25 cellular contexts compared by ENCODE assay signal in the genomic region with DNA sequence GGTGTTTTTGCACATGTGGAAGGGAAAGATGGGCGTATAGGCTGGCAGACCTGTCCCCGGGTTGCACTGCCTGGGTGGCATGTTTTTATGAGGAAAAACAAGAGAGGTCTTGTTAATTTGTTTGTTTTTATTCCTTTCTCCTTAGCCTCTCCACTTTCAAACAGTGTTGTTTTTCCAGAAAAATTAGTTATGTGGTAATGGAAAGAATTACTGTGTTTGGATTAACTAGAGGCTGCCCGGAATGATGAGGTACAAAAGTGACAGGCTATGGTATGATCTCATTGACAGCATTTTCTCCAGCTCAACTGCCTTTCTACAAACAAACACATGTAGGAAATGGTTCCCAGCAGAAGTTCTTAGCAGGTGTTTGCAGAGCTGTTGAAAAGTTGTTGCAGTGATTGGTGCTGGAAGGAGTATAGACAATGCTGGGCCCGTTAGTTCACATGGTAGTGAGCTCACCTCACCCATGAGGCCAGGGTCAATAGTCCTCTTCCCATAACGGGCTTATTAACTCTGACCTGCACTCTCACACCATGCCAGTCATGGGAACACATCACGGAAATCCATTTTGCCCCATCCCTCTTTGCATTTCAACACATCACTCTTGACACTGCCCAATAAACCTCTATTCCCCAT.
A peak's percentile ranks its signal among the peaks of the same experiment; 100 is the strongest.
DNase-seq lines count a peak whose midpoint lies in the region; ATAC-seq and TF ChIP-seq lines count a peak whose summit lies in the region.
"Had no signal": no experiment of that assay in that cellular context is flagged by ENCODE, and none has a peak within 500 bp of the region (broad histone marks: within the 10 kb centered on the region; RNA-seq: fewer than 3 reads in every experiment).

No MANE protein-coding gene starts in this region.

- H2AK9ac ChIP-seq in IMR-90 (replicated peaks; ENCODE audit: low read depth, low read length, poor library complexity), result no peak overlapping the region

- BruUV-seq in IMR-90 (replicated peaks; lab: Mats Ljungman, UMichigan), result no TSS peak

- TF ChIP-seq CTCF in AG04450 (IDR thresholded peaks at IDR 0.05; ENCODE audit: low read depth, low read length) (no peak), IMR-90 (conservative IDR thresholded peaks at IDR 0.05; ENCODE audit: low read depth, low read length) (no peak), left lung (IDR thresholded peaks at IDR 0.05) (no peak)

- no peak overlapping the region for H3K4ac ChIP-seq in IMR-90 (ENCODE audit: low read depth, low read length)

- H3K4me1 ChIP-seq in IMR-90 (ENCODE audit: control insufficient read depth, insufficient read depth, low read length) (peaks cover 6% of the 10 kb centered on the region; the same call in 1 of the 2 replicates), left lung (peaks cover 0 to 3% of the 10 kb centered on the region in 2 donors)
- H3K4me1 ChIP-seq: psoas muscle had no signal

- peaks cover 10% of the 10 kb centered on the region for H3K4me1 Mint-ChIP-seq in stimulated activated memory B cell treated with anti-CD40 and anti-IgM and Interleukin-4, amounts not matched to agents 10 μg/mL and 1 μg/mL and 100 μg/mL, for 72 hours
- H3K4me1 Mint-ChIP-seq: activated CD4-positive, alpha-beta memory T cell treated with anti-CD3 and anti-CD28 coated beads, Interleukin-2, amount 10 ng/mL, durations not matched to agents 7 days and 5 days; stimulated activated naive CD8-positive, alpha-beta T cell treated with anti-CD3 and anti-CD28 coated beads, Interleukin-15, amount 100 ng/mL, for 72 hours had no signal

- H3K9ac ChIP-seq in IMR-90 (ENCODE audit: low read depth, low read length), result no peak overlapping the region

- no peak for TF ChIP-seq POLR2A in IMR-90 (IDR thresholded peaks at IDR 0.05; ENCODE audit: low read depth, low read length)

- no peaks in the 10 kb centered on the region for H3K9me3 Mint-ChIP-seq in stimulated activated memory B cell treated with anti-CD40 and anti-IgM and Interleukin-4, amounts not matched to agents 10 μg/mL and 1 μg/mL and 100 μg/mL, for 72 hours
- H3K9me3 Mint-ChIP-seq: activated CD4-positive, alpha-beta memory T cell treated with anti-CD3 and anti-CD28 coated beads, Interleukin-2, amount 10 ng/mL, durations not matched to agents 7 days and 5 days; activated T-helper 2 cell treated with anti-CD3 and anti-CD28 coated beads, Interferon-gamma antibody, Interleukin-2, Interleukin-4, amounts not matched to agents 10 μg/mL and 5 μg/mL and 100 μg/mL, durations not matched to agents 14 hours and 24 hours and 36 hours; CD8-positive, alpha-beta T cell; central memory CD8-positive, alpha-beta T cell; stimulated activated naive CD8-positive, alpha-beta T cell treated with anti-CD3 and anti-CD28 coated beads, Interleukin-15, amount 100 ng/mL, for 72 hours had no signal

- H4K8ac ChIP-seq in IMR-90 (ENCODE audit: low read depth in 2 of 2, low read length in 2 of 2), result no peak overlapping the region; a peak in 1 of 4 replicates

- no peak overlapping the region for H2AFZ ChIP-seq in IMR-90 (replicated peaks; ENCODE audit: low read length, poor library complexity)

- no peaks in the 10 kb centered on the region for H3K27me3 ChIP-seq in AG04450 (ENCODE audit: control insufficient read depth, insufficient read depth, low read length)
- no peaks in the 10 kb centered on the region for H3K27me3 ChIP-seq in IMR-90 (ENCODE audit: control insufficient read depth, insufficient read depth, low read length)
- H3K27me3 ChIP-seq in left lung, result no peaks in the 10 kb centered on the region
- H3K27me3 ChIP-seq: MG63, thyroid gland had no signal

- no peak overlapping the region for H2BK20ac ChIP-seq in IMR-90 (ENCODE audit: low read depth, low read length)

- H2BK120ac ChIP-seq in IMR-90 (ENCODE audit: low read depth, low read length), result no peak overlapping the region

- intact Hi-C loops in IMR-90 (cut with micrococcal nuclease), result no loop called here
- intact Hi-C loops in left lung (cut with DNase I), result no loop called here

- H4K91ac ChIP-seq in IMR-90 (ENCODE audit: insufficient read depth, low read depth, low read length), result no peak overlapping the region

- H3K4me2 ChIP-seq in IMR-90 (ENCODE audit: low read depth, low read length), result no peak overlapping the region

- H3K9me1 ChIP-seq in IMR-90 (ENCODE audit: insufficient read depth, low read length), result peaks cover 14% of the 10 kb centered on the region

- peaks cover 19% of the 10 kb centered on the region for H3K36me3 ChIP-seq in IMR-90 (ENCODE audit: control insufficient read depth, insufficient read depth, low read length)
- H3K36me3 ChIP-seq in left lung, result peaks cover 0 to 67% of the 10 kb centered on the region in 2 donors
- H3K36me3 ChIP-seq: MG63 had no signal

- H2BK15ac ChIP-seq in IMR-90 (ENCODE audit: low read depth, low read length), result no peak overlapping the region

- no peak overlapping the region for H3K18ac ChIP-seq in IMR-90 (ENCODE audit: low read depth, low read length)

- no peak overlapping the region for H2BK5ac ChIP-seq in IMR-90 (ENCODE audit: low read depth, low read length, poor library complexity, severe bottlenecking)

- H3K23ac ChIP-seq in IMR-90 (ENCODE audit: low read depth, low read length), result no peak overlapping the region

- H3K14ac ChIP-seq in IMR-90 (replicated peaks; ENCODE audit: low read depth, low read length), result no peak overlapping the region

- in situ Hi-C loops in IMR-90 (cut with MboI; ENCODE audit: low sequenced_read_pairs), result no loop called here

- no peak for TF ChIP-seq RAD21 in IMR-90 (IDR thresholded peaks at IDR 0.05; ENCODE audit: low read length)

- dilution Hi-C loops in IMR-90 (cut with HindIII; ENCODE audit: low sequenced_read_pairs, unreplicated experiment), result no loop called here

- H4K5ac ChIP-seq in IMR-90 (ENCODE audit: low read depth, low read length), result no peak overlapping the region

- POLR2A ChIA-PET in AG04450 (lab: Yijun Ruan, JAX) (interaction anchor here (0.9 kb wide), 1 partner anchor 118 kb away, joined by 3 read pairs; no protein-coding TSS in a partner anchor), IMR-90 (lab: Charles Lee; ENCODE audit: unreplicated experiment) (no interaction called here)

- H4K20me1 ChIP-seq in IMR-90 (ENCODE audit: insufficient read depth, low read length), result no peaks in the 10 kb centered on the region

- DNase-seq in AG04450 (ENCODE audit: low read depth, low spot score) (peak; percentile 36), IMR-90 (peak; percentile 69), dedifferentiated amniotic fluid mesenchymal stem cell (ENCODE audit: extremely low spot score) (peak; percentile 21), left lung (no peak), HPDE6-E6E7 (ENCODE audit: extremely low spot score) (no peak), NCI-H2081 treated with DMSO at 0.1 percent for 48 hours (lab: John Stamatoyannopoulos, UW) (no peak), GM03348 (ENCODE audit: low spot score) (no peak)
- DNase-seq: activated CD4-positive, alpha-beta memory T cell treated with anti-CD3 and anti-CD28 coated beads, Interleukin-2, amount 10 ng/mL, durations not matched to agents 7 days and 5 days; CD8-positive, alpha-beta T cell; EL; head of caudate nucleus; mesendoderm; MG63; NCI-H1105 treated with DMSO at 0.1 percent for 48 hours; NCI-H2029; NCI-H2227 treated with DMSO at 0.1 percent for 48 hours; psoas muscle; stimulated activated naive CD8-positive, alpha-beta T cell treated with anti-CD3 and anti-CD28 coated beads, Interleukin-15, amount 100 ng/mL, for 72 hours; thyroid gland had no signal

- no peak overlapping the region for H3K4me3 Mint-ChIP-seq in stimulated activated memory B cell treated with anti-CD40 and anti-IgM and Interleukin-4, amounts not matched to agents 10 μg/mL and 1 μg/mL and 100 μg/mL, for 72 hours
- H3K4me3 Mint-ChIP-seq: activated CD4-positive, alpha-beta memory T cell treated with anti-CD3 and anti-CD28 coated beads, Interleukin-2, amount 10 ng/mL, durations not matched to agents 7 days and 5 days; activated naive CD8-positive, alpha-beta T cell; B cell; CD8-positive, alpha-beta T cell; central memory CD8-positive, alpha-beta T cell; stimulated activated naive CD8-positive, alpha-beta T cell treated with anti-CD3 and anti-CD28 coated beads, Interleukin-15, amount 100 ng/mL, for 72 hours had no signal

- H3K9me3 ChIP-seq in AG04450 (ENCODE audit: control insufficient read depth, insufficient read depth, low read length), result no peaks in the 10 kb centered on the region
- H3K9me3 ChIP-seq in IMR-90 (ENCODE audit: control insufficient read depth, insufficient read depth, low read length), result no peaks in the 10 kb centered on the region
- no peaks in the 10 kb centered on the region for H3K9me3 ChIP-seq in left lung
- H3K9me3 ChIP-seq: MG63, psoas muscle, thyroid gland had no signal

- ATAC-seq in IMR-90 (ENCODE audit: low read depth) (peak; percentile 71), left lung (peak; percentile 71)
- no peak for ATAC-seq in stimulated activated memory B cell treated with anti-CD40 and anti-IgM and Interleukin-4, amounts not matched to agents 10 μg/mL and 1 μg/mL and 100 μg/mL, for 72 hours
- ATAC-seq: CD8-positive, alpha-beta T cell; K562; psoas muscle; stimulated activated naive CD8-positive, alpha-beta T cell treated with anti-CD3 and anti-CD28 coated beads, Interleukin-15, amount 100 ng/mL, for 72 hours had no signal

- CTCF ChIA-PET in AG04450 (lab: Charles Lee) (interaction anchor here (0.8 kb wide), 1 partner anchor 12 kb away, joined by 3 read pairs; no protein-coding TSS in a partner anchor), IMR-90 (lab: Yijun Ruan, JAX) (interaction anchor here (1.5 kb wide), 1 partner anchor 138 kb away, joined by 6 read pairs; no protein-coding TSS in a partner anchor)

- no peaks in the 10 kb centered on the region for H3K27me3 Mint-ChIP-seq in stimulated activated memory B cell treated with anti-CD40 and anti-IgM and Interleukin-4, amounts not matched to agents 10 μg/mL and 1 μg/mL and 100 μg/mL, for 72 hours
- H3K27me3 Mint-ChIP-seq: activated CD4-positive, alpha-beta memory T cell treated with anti-CD3 and anti-CD28 coated beads, Interleukin-2, amount 10 ng/mL, durations not matched to agents 7 days and 5 days; activated naive CD8-positive, alpha-beta T cell; B cell; central memory CD8-positive, alpha-beta T cell; stimulated activated naive CD8-positive, alpha-beta T cell treated with anti-CD3 and anti-CD28 coated beads, Interleukin-15, amount 100 ng/mL, for 72 hours had no signal

- H3K4me3 ChIP-seq in AG04450 (ENCODE audit: low read depth, low read length) (no peak overlapping the region), IMR-90 (ENCODE audit: insufficient read depth, low read depth, low read length) (no peak overlapping the region), left lung (no peak overlapping the region)
- H3K4me3 ChIP-seq: K562, MG63, psoas muscle, thyroid gland had no signal

- peaks cover 12 to 19% of the 10 kb centered on the region in 2 experiments for H3K79me1 ChIP-seq in IMR-90 (ENCODE audit: low read depth in 1 of 2, low read length in 2 of 2)

- H3K27ac Mint-ChIP-seq in stimulated activated memory B cell treated with anti-CD40 and anti-IgM and Interleukin-4, amounts not matched to agents 10 μg/mL and 1 μg/mL and 100 μg/mL, for 72 hours, result no peak overlapping the region
- H3K27ac Mint-ChIP-seq: activated CD4-positive, alpha-beta memory T cell treated with anti-CD3 and anti-CD28 coated beads, Interleukin-2, amount 10 ng/mL, durations not matched to agents 7 days and 5 days; activated naive CD8-positive, alpha-beta T cell; activated T-helper 2 cell treated with anti-CD3 and anti-CD28 coated beads, Interferon-gamma antibody, Interleukin-2, Interleukin-4, amounts not matched to agents 10 μg/mL and 5 μg/mL and 100 μg/mL, durations not matched to agents 14 hours and 24 hours and 36 hours; B cell; CD8-positive, alpha-beta T cell; stimulated activated naive CD8-positive, alpha-beta T cell treated with anti-CD3 and anti-CD28 coated beads, Interleukin-15, amount 100 ng/mL, for 72 hours had no signal

- no peak overlapping the region for H2AK5ac ChIP-seq in IMR-90 (ENCODE audit: low read depth, low read length)

- no peak overlapping the region for H3K56ac ChIP-seq in IMR-90 (ENCODE audit: extremely low read depth, insufficient read depth, low read length)

- H3K27ac ChIP-seq in AG04450 (ENCODE audit: low read depth, low read length) (no peak overlapping the region), IMR-90 (ENCODE audit: insufficient read depth, low read length) (no peak overlapping the region), left lung (no peak overlapping the region)
- H3K27ac ChIP-seq: psoas muscle, thyroid gland had no signal

- peaks cover 76% of the 10 kb centered on the region for H3K36me3 Mint-ChIP-seq in stimulated activated memory B cell treated with anti-CD40 and anti-IgM and Interleukin-4, amounts not matched to agents 10 μg/mL and 1 μg/mL and 100 μg/mL, for 72 hours

- whole genome bisulfite sequencing in IMR-90 (ENCODE audit: extremely low coverage in 2 of 2, insufficient read length in 1 of 2), 2 experiments, result 75% methylated on average over 2 of the region's 6 CpGs; no CpG with 5 or more reads in 1 of the 2 experiments

Comparison
In these comparisons a context has a peak if more than half of its experiments do, and no peak if none do; other contexts are left out.
1. DNase-seq: peak in AG04450 (single experiment), IMR-90 (single experiment) and dedifferentiated amniotic fluid mesenchymal stem cell (single experiment); none in left lung (0 of 2), HPDE6-E6E7 (single experiment), NCI-H2081 treated with DMSO at 0.1 percent for 48 hours (single experiment) and GM03348 (single experiment).